In the genomic region with DNA sequence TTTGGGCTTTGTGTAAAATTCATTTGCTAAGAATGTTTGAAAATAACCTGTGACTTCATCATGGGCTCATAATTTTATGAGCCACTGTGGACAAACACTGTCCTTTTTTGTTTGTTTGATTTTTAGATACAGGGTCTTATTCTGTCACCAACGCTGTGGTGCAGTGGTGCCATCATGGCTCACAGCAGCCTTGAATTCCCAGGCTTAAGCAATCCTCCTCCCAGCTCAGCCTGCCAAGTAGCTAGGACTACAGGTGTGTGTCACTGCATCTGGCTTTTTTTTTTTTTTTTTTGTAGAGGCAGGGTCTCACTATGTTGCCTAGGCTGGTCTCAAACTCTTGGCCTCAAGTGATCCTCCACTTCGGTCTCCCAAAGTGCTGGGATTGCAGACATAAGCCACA, we compare ENCODE assay signal across 21 cellular contexts.
"Had no signal": no experiment of that assay in that cellular context is flagged by ENCODE, and none has a peak within 500 bp of the region (broad histone marks: within the 10 kb centered on the region; RNA-seq: fewer than 3 reads in every experiment).

No MANE protein-coding gene starts in this region.

- H3K27ac ChIP-seq: colonic mucosa, esophagus squamous epithelium, gastroesophageal sphincter, hepatocyte, sigmoid colon, skin epidermis, testis, tibial nerve had no signal

- ATAC-seq: gastroesophageal sphincter; left cardiac atrium; left ventricle myocardium superior; stimulated activated naive B cell treated with anti-CD40 and anti-IgM and Interleukin-4, amounts not matched to agents 10 μg/mL and 1 μg/mL and 100 μg/mL, for 72 hours; stimulated activated naive CD8-positive, alpha-beta T cell treated with anti-CD3 and anti-CD28 coated beads, Interleukin-15, amount 100 ng/mL, for 72 hours had no signal

- H3K4me1 ChIP-seq: colonic mucosa, testis had no signal

- FAIRE-seq: kidney had no signal

- H3K4me3 ChIP-seq: colonic mucosa, esophagus squamous epithelium, gastroesophageal sphincter, hepatocyte, lung, sigmoid colon, skin epidermis, testis, tibial nerve had no signal

- H3K9me3 ChIP-seq: colonic mucosa, esophagus squamous epithelium, gastroesophageal sphincter, sigmoid colon, testis, tibial nerve had no signal

- DNase-seq: colonic mucosa; dermis blood vessel endothelial cell; esophagus squamous epithelium; foreskin fibroblast; kidney; left cardiac atrium; left ventricle myocardium superior; mesendoderm; naive B cell; occipital lobe; sigmoid colon; stimulated activated CD4-positive, alpha-beta T cell treated with anti-CD3 and anti-CD28 coated beads, Interleukin-2, amount 100 ng/mL, for 24 hours; stimulated activated CD4-positive, alpha-beta T cell treated with anti-CD3 and anti-CD28 coated beads, Interleukin-4, amount 100 ng/mL, for 4 hours; stimulated activated naive B cell treated with anti-CD40 and anti-IgM and Interleukin-4, amounts not matched to agents 10 μg/mL and 1 μg/mL and 100 μg/mL, for 72 hours; stimulated activated naive CD8-positive, alpha-beta T cell treated with anti-CD3 and anti-CD28 coated beads, Interleukin-15, amount 100 ng/mL, for 72 hours; testis had no signal

- H3K36me3 ChIP-seq: colonic mucosa, esophagus squamous epithelium, gastroesophageal sphincter, sigmoid colon, tibial nerve had no signal

- H3K27me3 ChIP-seq: colonic mucosa, esophagus squamous epithelium, gastroesophageal sphincter, hepatocyte, sigmoid colon, testis, tibial nerve had no signal
